ENCODE assay signal across 7 cellular contexts in the genomic region with DNA sequence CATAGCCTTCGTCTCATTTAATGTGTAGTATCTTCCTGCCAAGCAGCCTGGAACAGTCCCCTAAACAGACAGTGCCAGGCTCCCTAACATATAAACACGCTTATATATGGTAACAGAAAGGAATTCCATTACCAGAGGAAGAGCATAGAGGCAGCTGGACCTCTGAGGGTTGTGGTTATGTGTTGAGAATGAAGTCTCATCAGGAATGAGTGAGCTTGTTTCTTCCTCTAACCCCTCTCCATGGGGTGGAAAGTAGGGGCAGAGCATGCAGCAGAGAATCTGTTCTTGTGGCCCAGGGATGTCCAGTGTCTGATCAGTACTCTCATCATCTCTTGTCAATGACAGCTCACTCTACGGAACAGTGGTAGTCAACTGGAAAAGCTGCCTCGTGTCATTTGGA. TPM values are rescaled to one million over a fixed set of nuclear protein-coding genes. Genes with fewer than 3 reads are reported as not detected.
"Had no signal": no experiment of that assay in that cellular context is flagged by ENCODE, and none has a peak within 500 bp of the region (broad histone marks: within the 10 kb centered on the region; RNA-seq: fewer than 3 reads in every experiment).

No MANE protein-coding gene starts in this region.

- H3K4me3 Mint-ChIP-seq: GM23338, H9 had no signal

- DNase-seq: H9, HCEC 1CT had no signal

- H3K9me3 Mint-ChIP-seq: GM23338, H9 had no signal

- H3K27ac ChIP-seq: HL-60 had no signal

- H3K27ac Mint-ChIP-seq: GM23338, H9 had no signal

- H3K4me1 Mint-ChIP-seq: GM23338, H9 had no signal

- H3K4me3 ChIP-seq: GM23338, K562 had no signal

- ATAC-seq: GM23338, HepG2, K562 had no signal

RNA-seq across cellular contexts. Expression of a gene that starts 11.3 kb away (rescaled TPM):
- total RNA-seq: HepG2, HT1080, K562 had no signal
- polyA plus RNA-seq: HepG2 had no signal
